8 cellular contexts compared by ENCODE assay signal in the genomic region with DNA sequence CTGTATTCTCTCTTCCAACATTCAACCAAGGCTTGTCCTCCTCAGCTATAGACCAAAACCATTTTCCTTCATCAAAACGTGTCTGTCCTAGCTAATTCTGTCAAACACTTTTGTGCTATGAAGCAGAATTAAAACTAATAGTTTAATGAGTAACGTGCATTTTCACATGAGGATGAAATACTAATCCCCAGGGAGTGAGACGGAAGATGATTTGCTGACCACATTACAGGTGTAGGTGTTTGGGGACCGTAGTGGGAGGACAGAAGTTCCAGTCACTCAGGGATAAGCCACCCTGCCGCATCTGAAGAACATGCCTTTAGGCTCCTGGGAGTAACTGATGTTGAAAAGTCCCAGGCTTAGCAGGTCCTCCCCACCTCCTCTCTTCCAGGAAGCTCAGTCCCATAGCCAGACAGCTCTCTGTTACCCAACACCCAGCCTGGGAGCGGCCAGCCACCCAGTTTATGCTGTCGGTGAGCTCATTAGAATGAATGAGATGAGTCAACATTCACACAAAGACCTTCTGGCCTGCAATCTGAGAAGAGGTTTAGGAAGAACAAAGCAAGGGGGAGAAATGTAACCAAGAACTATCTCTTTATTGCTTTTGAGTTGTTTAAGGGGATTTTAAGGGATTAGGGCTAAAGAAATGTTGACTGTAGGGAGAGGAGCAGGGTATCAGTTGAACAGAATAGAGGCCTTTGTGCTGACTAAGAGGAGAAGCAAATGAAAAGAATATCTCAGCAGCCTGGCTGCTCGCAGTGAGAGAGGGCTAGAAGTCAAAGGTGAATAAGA.
DNase-seq lines count a peak whose midpoint lies in the region; ATAC-seq, FAIRE-seq and TF ChIP-seq lines count a peak whose summit lies in the region.

No MANE protein-coding gene starts in this region.

- no peak overlapping the region for H2BK5ac ChIP-seq in mesenchymal stem cell (ENCODE audit: low read depth, low read length, poor library complexity, severe bottlenecking)

- no peak overlapping the region for H3K4ac ChIP-seq in mesenchymal stem cell (ENCODE audit: low read depth in 1 of 2, low read length in 2 of 2)

- no peak overlapping the region for H4K91ac ChIP-seq in mesenchymal stem cell (ENCODE audit: low read length)

- DNase-seq in NCI-H345 treated with DMSO at 0.1 percent for 48 hours (lab: John Stamatoyannopoulos, UW; ENCODE audit: unreplicated experiment) (peak; percentile 61), keratinocyte (ENCODE audit: low read depth, low spot score) (peak; percentile 11), SK-N-SH (no peak), endothelial cell (ENCODE audit: low spot score) (no peak), mesenchymal stem cell (no peak)

- no peak for TF ChIP-seq RAD21 in SK-N-SH (IDR thresholded peaks at IDR 0.05; ENCODE audit: low read length)

- TF ChIP-seq CTCF in keratinocyte (optimal IDR thresholded peaks at IDR 0.05 in 1 of 3, IDR thresholded peaks at IDR 0.05 in 1 of 3, conservative IDR thresholded peaks at IDR 0.05 in 1 of 3; ENCODE audit: extremely low read depth in 1 of 3, insufficient read depth in 2 of 3, low read length in 3 of 3): no peak
- no peak for TF ChIP-seq CTCF in SK-N-SH (IDR thresholded peaks at IDR 0.05)
- no peak for TF ChIP-seq CTCF in endothelial cell (IDR thresholded peaks at IDR 0.05; ENCODE audit: unreplicated experiment)
- no peak for TF ChIP-seq CTCF in gastroesophageal sphincter (IDR thresholded peaks at IDR 0.05)

- CTCF ChIA-PET in SK-N-SH (lab: Yijun Ruan, JAX): interaction anchor here (1.0 kb wide), 1 partner anchor 125 kb away, joined by 3 read pairs; no protein-coding TSS in a partner anchor

- H4K8ac ChIP-seq in mesenchymal stem cell (ENCODE audit: low read length): no peak overlapping the region

- H2AFZ ChIP-seq in keratinocyte (ENCODE audit: control insufficient read depth, low read length): no peak overlapping the region
- no peak overlapping the region for H2AFZ ChIP-seq in SK-N-SH (ENCODE audit: low read depth)
- H2AFZ ChIP-seq in mesenchymal stem cell (ENCODE audit: low read depth, low read length): no peak overlapping the region

- no peak overlapping the region for H2BK120ac ChIP-seq in mesenchymal stem cell (ENCODE audit: low read depth, low read length)

- H3K27ac ChIP-seq in keratinocyte (ENCODE audit: control insufficient read depth, insufficient read depth, low read length) (no peak overlapping the region), SK-N-SH (ENCODE audit: low read depth in 2 of 2, low read length in 1 of 2) (no peak overlapping the region), mesenchymal stem cell (ENCODE audit: low read length, poor library complexity, severe bottlenecking) (no peak overlapping the region), gastroesophageal sphincter (no peak overlapping the region)

- TF ChIP-seq POLR2A in gastroesophageal sphincter (IDR thresholded peaks at IDR 0.05): no peak

- H3K9me3 Mint-ChIP-seq in endothelial cell (ENCODE audit: unreplicated experiment): no peaks in the 10 kb centered on the region

- no peak overlapping the region for H3K4me3 Mint-ChIP-seq in endothelial cell (ENCODE audit: unreplicated experiment)

- H3K27me3 Mint-ChIP-seq in endothelial cell (ENCODE audit: unreplicated experiment): peaks cover 7% of the 10 kb centered on the region

- peak; percentile 74 for FAIRE-seq in keratinocyte (lab: Jason Lieb, UNC)

- POLR2A ChIA-PET in SK-N-SH (lab: Yijun Ruan, JAX): no interaction called here

- H2BK15ac ChIP-seq in mesenchymal stem cell (ENCODE audit: low read depth, poor library complexity, severe bottlenecking): no peak overlapping the region

- no peak overlapping the region for H3K18ac ChIP-seq in mesenchymal stem cell (ENCODE audit: low read depth in 1 of 2, low read length in 2 of 2)

- H3K4me1 ChIP-seq in keratinocyte (ENCODE audit: control insufficient read depth, extremely low read depth, insufficient read depth, low read length) (peaks cover 5% of the 10 kb centered on the region), SK-N-SH (ENCODE audit: control insufficient read depth in 1 of 2, insufficient read depth in 2 of 2, low read depth in 1 of 2, low read length in 1 of 2) (no peaks in the 10 kb centered on the region), mesenchymal stem cell (ENCODE audit: control insufficient read depth, insufficient read depth, low read depth, low read length) (peaks cover 3% of the 10 kb centered on the region), gastroesophageal sphincter (no peaks in the 10 kb centered on the region)

- H3K14ac ChIP-seq in mesenchymal stem cell (ENCODE audit: low read length in 2 of 2): no peak overlapping the region

- dilution Hi-C loops in keratinocyte (cut with MboI; ENCODE audit: extremely low pct_ligation_motif_present, low sequenced_read_pairs): no loop called here

- H3K4me2 ChIP-seq in keratinocyte (ENCODE audit: control insufficient read depth, extremely low read depth, insufficient read depth, low read depth, low read length) (no peak overlapping the region), SK-N-SH (no peak overlapping the region), mesenchymal stem cell (ENCODE audit: low read length, poor library complexity, severe bottlenecking) (no peak overlapping the region)

- no peaks in the 10 kb centered on the region for H3K9me2 ChIP-seq in SK-N-SH

- H3K27me3 ChIP-seq in keratinocyte (ENCODE audit: control insufficient read depth, extremely low read depth, insufficient read depth, low read length) (no peaks in the 10 kb centered on the region), SK-N-SH (ENCODE audit: insufficient read depth) (no peaks in the 10 kb centered on the region; the same call in 1 of the 2 replicates), mesenchymal stem cell (ENCODE audit: control insufficient read depth in 1 of 2, insufficient read depth in 1 of 2, low read length in 2 of 2) (peaks cover 0 to 10% of the 10 kb centered on the region in 2 experiments), gastroesophageal sphincter (peaks cover 32% of the 10 kb centered on the region)

- H3K4me1 Mint-ChIP-seq in endothelial cell (ENCODE audit: unreplicated experiment): no peaks in the 10 kb centered on the region

- no peaks in the 10 kb centered on the region for H3K9me3 ChIP-seq in keratinocyte (ENCODE audit: control insufficient read depth, low read depth, low read length)
- no peaks in the 10 kb centered on the region for H3K9me3 ChIP-seq in SK-N-SH
- H3K9me3 ChIP-seq in mesenchymal stem cell (ENCODE audit: control insufficient read depth, low read length): no peaks in the 10 kb centered on the region
- H3K9me3 ChIP-seq in gastroesophageal sphincter: peaks cover 0 to 12% (median 0%) of the 10 kb centered on the region in 3 donors

- no peak overlapping the region for H3K27ac Mint-ChIP-seq in endothelial cell (ENCODE audit: unreplicated experiment)

- no peak overlapping the region for H3K23ac ChIP-seq in mesenchymal stem cell (ENCODE audit: low read length in 2 of 2)

- TF ChIP-seq EP300 in SK-N-SH (IDR thresholded peaks at IDR 0.05; ENCODE audit: borderline replicate concordance in 1 of 2, low read depth in 1 of 2, low read length in 1 of 2): no peak
- TF ChIP-seq EP300 in gastroesophageal sphincter (IDR thresholded peaks at IDR 0.05): no peak

- WGBS in SK-N-SH (ENCODE audit: low lambda C conversion rate): 32% methylated on average over 7 of the region's 8 CpGs
- 52% methylated on average over 7 of the region's 8 CpGs for WGBS in mesenchymal stem cell
- WGBS in gastroesophageal sphincter (ENCODE audit: low coverage in 1 of 2), 2 donors: 61 to 65% methylated on average over 8 of the region's 8 CpGs

- H3K36me3 ChIP-seq in keratinocyte (ENCODE audit: control insufficient read depth in 2 of 2, extremely low read depth in 1 of 2, insufficient read depth in 2 of 2, low read length in 2 of 2): no peaks in the 10 kb centered on the region
- H3K36me3 ChIP-seq in SK-N-SH (replicated peaks in 1 of 2; ENCODE audit: control insufficient read depth in 1 of 2, insufficient read depth in 2 of 2, low read length in 1 of 2): no peaks in the 10 kb centered on the region
- H3K36me3 ChIP-seq in mesenchymal stem cell (ENCODE audit: control insufficient read depth in 1 of 2, insufficient read depth in 2 of 2, low read depth in 1 of 2, low read length in 2 of 2): no peaks in the 10 kb centered on the region
- no peaks in the 10 kb centered on the region for H3K36me3 ChIP-seq in gastroesophageal sphincter

- H3K9ac ChIP-seq in keratinocyte (ENCODE audit: control insufficient read depth, extremely low read depth, insufficient read depth, low read length): no peak overlapping the region
- H3K9ac ChIP-seq in SK-N-SH: no peak overlapping the region
- H3K9ac ChIP-seq in mesenchymal stem cell (ENCODE audit: low read length): no peak overlapping the region

- peak; percentile 90 for ATAC-seq in GM19025 (IDR thresholded peaks at IDR 0.05; ENCODE audit: low read depth, unreplicated experiment)
- peak; percentile 66 for ATAC-seq in HG02970 (IDR thresholded peaks at IDR 0.05; ENCODE audit: low FRiP score, unreplicated experiment)
- no peak for ATAC-seq in gastroesophageal sphincter

- H3K9me1 ChIP-seq in keratinocyte (ENCODE audit: control insufficient read depth, extremely low read depth, insufficient read depth, low read length): no peaks in the 10 kb centered on the region

- no peak overlapping the region for H2BK12ac ChIP-seq in mesenchymal stem cell (ENCODE audit: low read length in 2 of 2)

- H3K79me1 ChIP-seq in mesenchymal stem cell (replicated peaks; ENCODE audit: low read length, poor library complexity, severe bottlenecking): no peaks in the 10 kb centered on the region

- H3K79me2 ChIP-seq in keratinocyte (ENCODE audit: control insufficient read depth, insufficient read depth, low read length): no peaks in the 10 kb centered on the region
- no peaks in the 10 kb centered on the region for H3K79me2 ChIP-seq in SK-N-SH (ENCODE audit: insufficient read depth)

- no peaks in the 10 kb centered on the region for H4K20me1 ChIP-seq in keratinocyte (ENCODE audit: control insufficient read depth, extremely low read depth, insufficient read depth, low read length)
- no peaks in the 10 kb centered on the region for H4K20me1 ChIP-seq in SK-N-SH (ENCODE audit: insufficient read depth)

- H3F3A ChIP-seq in SK-N-SH (replicated peaks; ENCODE audit: insufficient read depth): no peaks in the 10 kb centered on the region

- H2AK5ac ChIP-seq in mesenchymal stem cell (ENCODE audit: low read length, severe bottlenecking): no peak overlapping the region

- H3K36me3 Mint-ChIP-seq in endothelial cell (ENCODE audit: low read depth, unreplicated experiment): no peaks in the 10 kb centered on the region

- no peak overlapping the region for H3K4me3 ChIP-seq in keratinocyte (ENCODE audit: control insufficient read depth in 2 of 3, extremely low read depth in 1 of 3, insufficient read depth in 2 of 3, low read depth in 1 of 3, low read length in 3 of 3)
- no peak overlapping the region for H3K4me3 ChIP-seq in SK-N-SH (ENCODE audit: low read depth in 2 of 2, low read length in 1 of 2)
- no peak overlapping the region for H3K4me3 ChIP-seq in mesenchymal stem cell (ENCODE audit: insufficient read depth in 1 of 2, low read depth in 1 of 2, low read length in 2 of 2)
- H3K4me3 ChIP-seq in gastroesophageal sphincter: no peak overlapping the region

TF ChIP-seq in SK-N-SH, 30 proteins besides CTCF, POLR2A, EP300 and RAD21 (continues in another document):
- TF ChIP-seq MEF2A (IDR thresholded peaks at IDR 0.05; ENCODE audit: borderline replicate concordance, low read depth) (no peak), EZH2phosphoT487 (IDR thresholded peaks at IDR 0.05; ENCODE audit: borderline replicate concordance, low read depth) (no peak), RCOR1 (IDR thresholded peaks at IDR 0.05; ENCODE audit: low read length) (no peak)

Comparison
In these comparisons a context has a peak if more than half of its experiments do, and no peak if none do; other contexts are left out.
1. DNase-seq: peak in NCI-H345 treated with DMSO at 0.1 percent for 48 hours (single experiment) and keratinocyte (single experiment); none in SK-N-SH (single experiment), endothelial cell (single experiment) and mesenchymal stem cell (single experiment).